Comparison of ENCODE assay signal across 9 cellular contexts in genomic region chr10:37474645-37475044, GRCh38.
"Had no signal": no experiment of that assay in that cellular context is flagged by ENCODE, and none has a peak within 500 bp of the region (broad histone marks: within the 10 kb centered on the region; RNA-seq: fewer than 3 reads in every experiment).

No MANE protein-coding gene starts in this region.

- H3K4me3 ChIP-seq: K562 had no signal

- ATAC-seq: HepG2, K562 had no signal

- H3K4me2 ChIP-seq: KMS-11 had no signal

- H3K27ac ChIP-seq: HL-60, KMS-11 had no signal

- H3K27ac Mint-ChIP-seq: IgD-negative memory B cell had no signal

- FAIRE-seq: HepG2, HTR-8/SVneo, K562 had no signal

- DNase-seq: IMR-90, KBM-7, KG1 had no signal

- H3K36me3 Mint-ChIP-seq: IgD-negative memory B cell had no signal
